Comparison of ENCODE assay signal across 6 cellular contexts in genomic region chr2:107625982-107626381, GRCh38.
"Had no signal": no experiment of that assay in that cellular context is flagged by ENCODE, and none has a peak within 500 bp of the region (broad histone marks: within the 10 kb centered on the region; RNA-seq: fewer than 3 reads in every experiment).

No MANE protein-coding gene starts in this region.

- H3K9ac ChIP-seq: KMS-11 had no signal

- H3K4me2 ChIP-seq: KMS-11 had no signal

- FAIRE-seq: HTR-8/SVneo had no signal

- DNase-seq: IMR-90, KBM-7, KG1 had no signal

- H3K27ac ChIP-seq: HL-60, KMS-11 had no signal
